Comparison of ENCODE assay signal across 2 cellular contexts in the genomic region with DNA sequence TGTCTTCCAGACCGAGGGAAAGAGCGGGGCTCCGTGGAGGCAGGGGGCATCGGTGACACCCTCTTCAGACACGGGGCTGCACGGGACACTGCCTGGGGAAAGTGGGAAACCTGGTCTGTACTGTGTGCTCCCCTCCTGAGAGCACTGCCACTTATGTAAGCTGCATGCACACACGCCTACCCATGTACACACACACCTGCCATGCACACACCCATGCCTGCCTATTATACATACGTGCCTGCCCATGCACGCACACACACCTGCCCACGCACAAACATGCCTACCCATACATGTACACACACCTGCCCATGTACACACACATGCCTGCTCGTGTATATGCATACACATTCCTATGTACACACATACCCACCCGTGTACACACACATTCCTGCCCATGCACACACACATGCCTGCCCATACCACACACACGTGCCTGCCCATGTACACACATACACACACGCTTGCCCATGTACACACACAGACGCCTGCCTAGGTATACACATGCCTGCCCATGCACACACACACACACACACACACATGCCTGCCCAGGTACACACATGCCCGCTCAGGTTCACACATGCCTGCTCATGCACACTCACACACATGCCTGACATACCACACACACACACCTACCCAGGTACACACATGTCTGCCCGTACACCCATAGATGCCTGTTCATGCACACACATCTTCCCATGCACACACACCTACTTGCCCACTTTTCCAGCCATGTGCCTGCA.
TF ChIP-seq lines count a peak whose summit lies in the region.

No MANE protein-coding gene starts in this region.

TF ChIP-seq in HepG2, 621 proteins besides CTCF, POLR2A, EP300 and RAD21:
- TF ChIP-seq SP1 (IDR thresholded peaks at IDR 0.05) (no peak), SP1 (CRISPR knock-in tag; IDR thresholded peaks at IDR 0.05) (no peak), ZNF83 (CRISPR knock-in tag; IDR thresholded peaks at IDR 0.05; ENCODE audit: borderline replicate concordance) (no peak), MNT (IDR thresholded peaks at IDR 0.05) (peak; percentile 92), ZNF790 (CRISPR knock-in tag; IDR thresholded peaks at IDR 0.05; ENCODE audit: borderline replicate concordance) (no peak)
- TF ChIP-seq, protein P1, sequence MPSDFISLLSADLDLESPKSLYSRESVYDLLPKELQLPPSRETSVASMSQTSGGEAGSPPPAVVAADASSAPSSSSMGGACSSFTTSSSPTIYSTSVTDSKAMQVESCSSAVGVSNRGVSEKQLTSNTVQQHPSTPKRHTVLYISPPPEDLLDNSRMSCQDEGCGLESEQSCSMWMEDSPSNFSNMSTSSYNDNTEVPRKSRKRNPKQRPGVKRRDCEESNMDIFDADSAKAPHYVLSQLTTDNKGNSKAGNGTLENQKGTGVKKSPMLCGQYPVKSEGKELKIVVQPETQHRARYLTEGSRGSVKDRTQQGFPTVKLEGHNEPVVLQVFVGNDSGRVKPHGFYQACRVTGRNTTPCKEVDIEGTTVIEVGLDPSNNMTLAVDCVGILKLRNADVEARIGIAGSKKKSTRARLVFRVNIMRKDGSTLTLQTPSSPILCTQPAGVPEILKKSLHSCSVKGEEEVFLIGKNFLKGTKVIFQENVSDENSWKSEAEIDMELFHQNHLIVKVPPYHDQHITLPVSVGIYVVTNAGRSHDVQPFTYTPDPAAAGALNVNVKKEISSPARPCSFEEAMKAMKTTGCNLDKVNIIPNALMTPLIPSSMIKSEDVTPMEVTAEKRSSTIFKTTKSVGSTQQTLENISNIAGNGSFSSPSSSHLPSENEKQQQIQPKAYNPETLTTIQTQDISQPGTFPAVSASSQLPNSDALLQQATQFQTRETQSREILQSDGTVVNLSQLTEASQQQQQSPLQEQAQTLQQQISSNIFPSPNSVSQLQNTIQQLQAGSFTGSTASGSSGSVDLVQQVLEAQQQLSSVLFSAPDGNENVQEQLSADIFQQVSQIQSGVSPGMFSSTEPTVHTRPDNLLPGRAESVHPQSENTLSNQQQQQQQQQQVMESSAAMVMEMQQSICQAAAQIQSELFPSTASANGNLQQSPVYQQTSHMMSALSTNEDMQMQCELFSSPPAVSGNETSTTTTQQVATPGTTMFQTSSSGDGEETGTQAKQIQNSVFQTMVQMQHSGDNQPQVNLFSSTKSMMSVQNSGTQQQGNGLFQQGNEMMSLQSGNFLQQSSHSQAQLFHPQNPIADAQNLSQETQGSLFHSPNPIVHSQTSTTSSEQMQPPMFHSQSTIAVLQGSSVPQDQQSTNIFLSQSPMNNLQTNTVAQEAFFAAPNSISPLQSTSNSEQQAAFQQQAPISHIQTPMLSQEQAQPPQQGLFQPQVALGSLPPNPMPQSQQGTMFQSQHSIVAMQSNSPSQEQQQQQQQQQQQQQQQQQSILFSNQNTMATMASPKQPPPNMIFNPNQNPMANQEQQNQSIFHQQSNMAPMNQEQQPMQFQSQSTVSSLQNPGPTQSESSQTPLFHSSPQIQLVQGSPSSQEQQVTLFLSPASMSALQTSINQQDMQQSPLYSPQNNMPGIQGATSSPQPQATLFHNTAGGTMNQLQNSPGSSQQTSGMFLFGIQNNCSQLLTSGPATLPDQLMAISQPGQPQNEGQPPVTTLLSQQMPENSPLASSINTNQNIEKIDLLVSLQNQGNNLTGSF (CRISPR knock-in tag; IDR thresholded peaks at IDR 0.05), result no peak
- TF ChIP-seq, protein P2, sequence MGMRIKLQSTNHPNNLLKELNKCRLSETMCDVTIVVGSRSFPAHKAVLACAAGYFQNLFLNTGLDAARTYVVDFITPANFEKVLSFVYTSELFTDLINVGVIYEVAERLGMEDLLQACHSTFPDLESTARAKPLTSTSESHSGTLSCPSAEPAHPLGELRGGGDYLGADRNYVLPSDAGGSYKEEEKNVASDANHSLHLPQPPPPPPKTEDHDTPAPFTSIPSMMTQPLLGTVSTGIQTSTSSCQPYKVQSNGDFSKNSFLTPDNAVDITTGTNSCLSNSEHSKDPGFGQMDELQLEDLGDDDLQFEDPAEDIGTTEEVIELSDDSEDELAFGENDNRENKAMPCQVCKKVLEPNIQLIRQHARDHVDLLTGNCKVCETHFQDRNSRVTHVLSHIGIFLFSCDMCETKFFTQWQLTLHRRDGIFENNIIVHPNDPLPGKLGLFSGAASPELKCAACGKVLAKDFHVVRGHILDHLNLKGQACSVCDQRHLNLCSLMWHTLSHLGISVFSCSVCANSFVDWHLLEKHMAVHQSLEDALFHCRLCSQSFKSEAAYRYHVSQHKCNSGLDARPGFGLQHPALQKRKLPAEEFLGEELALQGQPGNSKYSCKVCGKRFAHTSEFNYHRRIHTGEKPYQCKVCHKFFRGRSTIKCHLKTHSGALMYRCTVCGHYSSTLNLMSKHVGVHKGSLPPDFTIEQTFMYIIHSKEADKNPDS (CRISPR knock-in tag; IDR thresholded peaks at IDR 0.05), result no peak

TF ChIP-seq in H1, 55 proteins besides CTCF, POLR2A, EP300 and RAD21:
- TF ChIP-seq, protein P3, sequence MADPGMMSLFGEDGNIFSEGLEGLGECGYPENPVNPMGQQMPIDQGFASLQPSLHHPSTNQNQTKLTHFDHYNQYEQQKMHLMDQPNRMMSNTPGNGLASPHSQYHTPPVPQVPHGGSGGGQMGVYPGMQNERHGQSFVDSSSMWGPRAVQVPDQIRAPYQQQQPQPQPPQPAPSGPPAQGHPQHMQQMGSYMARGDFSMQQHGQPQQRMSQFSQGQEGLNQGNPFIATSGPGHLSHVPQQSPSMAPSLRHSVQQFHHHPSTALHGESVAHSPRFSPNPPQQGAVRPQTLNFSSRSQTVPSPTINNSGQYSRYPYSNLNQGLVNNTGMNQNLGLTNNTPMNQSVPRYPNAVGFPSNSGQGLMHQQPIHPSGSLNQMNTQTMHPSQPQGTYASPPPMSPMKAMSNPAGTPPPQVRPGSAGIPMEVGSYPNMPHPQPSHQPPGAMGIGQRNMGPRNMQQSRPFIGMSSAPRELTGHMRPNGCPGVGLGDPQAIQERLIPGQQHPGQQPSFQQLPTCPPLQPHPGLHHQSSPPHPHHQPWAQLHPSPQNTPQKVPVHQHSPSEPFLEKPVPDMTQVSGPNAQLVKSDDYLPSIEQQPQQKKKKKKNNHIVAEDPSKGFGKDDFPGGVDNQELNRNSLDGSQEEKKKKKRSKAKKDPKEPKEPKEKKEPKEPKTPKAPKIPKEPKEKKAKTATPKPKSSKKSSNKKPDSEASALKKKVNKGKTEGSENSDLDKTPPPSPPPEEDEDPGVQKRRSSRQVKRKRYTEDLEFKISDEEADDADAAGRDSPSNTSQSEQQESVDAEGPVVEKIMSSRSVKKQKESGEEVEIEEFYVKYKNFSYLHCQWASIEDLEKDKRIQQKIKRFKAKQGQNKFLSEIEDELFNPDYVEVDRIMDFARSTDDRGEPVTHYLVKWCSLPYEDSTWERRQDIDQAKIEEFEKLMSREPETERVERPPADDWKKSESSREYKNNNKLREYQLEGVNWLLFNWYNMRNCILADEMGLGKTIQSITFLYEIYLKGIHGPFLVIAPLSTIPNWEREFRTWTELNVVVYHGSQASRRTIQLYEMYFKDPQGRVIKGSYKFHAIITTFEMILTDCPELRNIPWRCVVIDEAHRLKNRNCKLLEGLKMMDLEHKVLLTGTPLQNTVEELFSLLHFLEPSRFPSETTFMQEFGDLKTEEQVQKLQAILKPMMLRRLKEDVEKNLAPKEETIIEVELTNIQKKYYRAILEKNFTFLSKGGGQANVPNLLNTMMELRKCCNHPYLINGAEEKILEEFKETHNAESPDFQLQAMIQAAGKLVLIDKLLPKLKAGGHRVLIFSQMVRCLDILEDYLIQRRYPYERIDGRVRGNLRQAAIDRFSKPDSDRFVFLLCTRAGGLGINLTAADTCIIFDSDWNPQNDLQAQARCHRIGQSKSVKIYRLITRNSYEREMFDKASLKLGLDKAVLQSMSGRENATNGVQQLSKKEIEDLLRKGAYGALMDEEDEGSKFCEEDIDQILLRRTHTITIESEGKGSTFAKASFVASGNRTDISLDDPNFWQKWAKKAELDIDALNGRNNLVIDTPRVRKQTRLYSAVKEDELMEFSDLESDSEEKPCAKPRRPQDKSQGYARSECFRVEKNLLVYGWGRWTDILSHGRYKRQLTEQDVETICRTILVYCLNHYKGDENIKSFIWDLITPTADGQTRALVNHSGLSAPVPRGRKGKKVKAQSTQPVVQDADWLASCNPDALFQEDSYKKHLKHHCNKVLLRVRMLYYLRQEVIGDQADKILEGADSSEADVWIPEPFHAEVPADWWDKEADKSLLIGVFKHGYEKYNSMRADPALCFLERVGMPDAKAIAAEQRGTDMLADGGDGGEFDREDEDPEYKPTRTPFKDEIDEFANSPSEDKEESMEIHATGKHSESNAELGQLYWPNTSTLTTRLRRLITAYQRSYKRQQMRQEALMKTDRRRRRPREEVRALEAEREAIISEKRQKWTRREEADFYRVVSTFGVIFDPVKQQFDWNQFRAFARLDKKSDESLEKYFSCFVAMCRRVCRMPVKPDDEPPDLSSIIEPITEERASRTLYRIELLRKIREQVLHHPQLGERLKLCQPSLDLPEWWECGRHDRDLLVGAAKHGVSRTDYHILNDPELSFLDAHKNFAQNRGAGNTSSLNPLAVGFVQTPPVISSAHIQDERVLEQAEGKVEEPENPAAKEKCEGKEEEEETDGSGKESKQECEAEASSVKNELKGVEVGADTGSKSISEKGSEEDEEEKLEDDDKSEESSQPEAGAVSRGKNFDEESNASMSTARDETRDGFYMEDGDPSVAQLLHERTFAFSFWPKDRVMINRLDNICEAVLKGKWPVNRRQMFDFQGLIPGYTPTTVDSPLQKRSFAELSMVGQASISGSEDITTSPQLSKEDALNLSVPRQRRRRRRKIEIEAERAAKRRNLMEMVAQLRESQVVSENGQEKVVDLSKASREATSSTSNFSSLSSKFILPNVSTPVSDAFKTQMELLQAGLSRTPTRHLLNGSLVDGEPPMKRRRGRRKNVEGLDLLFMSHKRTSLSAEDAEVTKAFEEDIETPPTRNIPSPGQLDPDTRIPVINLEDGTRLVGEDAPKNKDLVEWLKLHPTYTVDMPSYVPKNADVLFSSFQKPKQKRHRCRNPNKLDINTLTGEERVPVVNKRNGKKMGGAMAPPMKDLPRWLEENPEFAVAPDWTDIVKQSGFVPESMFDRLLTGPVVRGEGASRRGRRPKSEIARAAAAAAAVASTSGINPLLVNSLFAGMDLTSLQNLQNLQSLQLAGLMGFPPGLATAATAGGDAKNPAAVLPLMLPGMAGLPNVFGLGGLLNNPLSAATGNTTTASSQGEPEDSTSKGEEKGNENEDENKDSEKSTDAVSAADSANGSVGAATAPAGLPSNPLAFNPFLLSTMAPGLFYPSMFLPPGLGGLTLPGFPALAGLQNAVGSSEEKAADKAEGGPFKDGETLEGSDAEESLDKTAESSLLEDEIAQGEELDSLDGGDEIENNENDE (IDR thresholded peaks at IDR 0.05; ENCODE audit: insufficient replicate concordance, low read length), result no peak
- TF ChIP-seq KDM1A (IDR thresholded peaks at IDR 0.05; ENCODE audit: borderline replicate concordance, low read length), result no peak
- TF ChIP-seq CEBPB (IDR thresholded peaks at IDR 0.05; ENCODE audit: low read depth, low read length), result no peak
- no peak for TF ChIP-seq MAFK (IDR thresholded peaks at IDR 0.05; ENCODE audit: low read depth, low read length)
- no peak for TF ChIP-seq EGR1 (IDR thresholded peaks at IDR 0.05; ENCODE audit: borderline replicate concordance, low read depth, low read length)
- no peak for TF ChIP-seq GTF2F1 (IDR thresholded peaks at IDR 0.05; ENCODE audit: borderline replicate concordance, low read depth, low read length)
TF ChIP-seq in H1: peak in this region for 0.
